In the genomic region with DNA sequence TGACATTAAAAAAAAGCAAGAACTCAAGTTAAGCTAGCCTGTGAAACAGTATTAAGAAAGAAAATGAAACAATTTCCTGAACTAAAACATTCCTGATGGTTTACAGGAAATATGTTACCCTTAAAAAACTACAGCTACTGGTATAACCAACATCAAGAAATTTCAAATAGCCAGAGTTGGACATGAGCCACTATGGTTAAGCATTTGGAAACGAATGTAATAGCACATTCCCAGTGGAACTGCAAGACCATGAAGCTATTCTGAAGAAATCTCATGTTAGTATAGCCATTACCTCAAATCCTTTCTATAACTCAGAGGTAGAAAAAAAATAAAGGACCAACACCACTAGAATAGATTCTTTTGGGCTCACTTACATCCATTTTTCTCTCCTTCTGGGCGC, we compare ENCODE assay signal across 19 cellular contexts. TPM values are rescaled to one million over a fixed set of nuclear protein-coding genes. Genes with fewer than 3 reads are reported as not detected.
"Had no signal": no experiment of that assay in that cellular context is flagged by ENCODE, and none has a peak within 500 bp of the region (broad histone marks: within the 10 kb centered on the region; RNA-seq: fewer than 3 reads in every experiment).

No MANE protein-coding gene starts in this region.

- H3K4me1 ChIP-seq: heart left ventricle, left lung, pancreas, uterus had no signal

- H3K4me1 Mint-ChIP-seq: central memory CD8-positive, alpha-beta T cell; memory B cell had no signal

- H3K9me3 Mint-ChIP-seq: activated CD4-positive, alpha-beta memory T cell treated with anti-CD3 and anti-CD28 coated beads for 36 hours; activated T-cell treated with anti-CD3 and anti-CD28 coated beads, Interleukin-2, amount 50 U/mL, for 4 hours; dendritic cell treated with granulocyte-macrophage colony-stimulating factor and Interleukin-4, amounts not matched to agents 40 ng/mL and 50 ng/mL, for 4 days; endodermal cell; memory B cell; neural crest cell; T-helper 2 cell treated with Interferon-gamma antibody and Interleukin-4, amounts not matched to agents 5 μg/mL and 100 μg/mL, for 36 hours had no signal

- H3K27ac ChIP-seq: heart left ventricle, left lung, pancreas, skin epidermis, thyroid gland, uterus had no signal

- H3K4me3 ChIP-seq: heart left ventricle, left lung, pancreas, skin epidermis, thyroid gland, uterus had no signal

- H3K36me3 ChIP-seq: heart left ventricle, left lung, pancreas, thyroid gland, uterus had no signal

- DNase-seq: activated CD4-positive, alpha-beta memory T cell treated with anti-CD3 and anti-CD28 coated beads for 36 hours; activated gamma-delta T cell; activated T-cell treated with anti-CD3 and anti-CD28 coated beads, Interleukin-2, amount 50 U/mL, for 4 hours; aorta; endodermal cell; erythroblast; heart left ventricle; islet precursor cell; left lung; pancreas; thyroid gland; uterus had no signal

- H3K27ac Mint-ChIP-seq: activated CD4-positive, alpha-beta memory T cell treated with anti-CD3 and anti-CD28 coated beads for 36 hours; activated naive CD8-positive, alpha-beta T cell; dendritic cell treated with granulocyte-macrophage colony-stimulating factor and Interleukin-4, amounts not matched to agents 40 ng/mL and 50 ng/mL, for 4 days; endodermal cell; memory B cell; T-helper 2 cell treated with Interferon-gamma antibody and Interleukin-4, amounts not matched to agents 5 μg/mL and 100 μg/mL, for 36 hours had no signal

- H3K9me3 ChIP-seq: heart left ventricle, left lung, pancreas, thyroid gland, uterus had no signal

- H3K27me3 ChIP-seq: left lung, thyroid gland, uterus had no signal

- H3K36me3 Mint-ChIP-seq: activated CD4-positive, alpha-beta memory T cell treated with anti-CD3 and anti-CD28 coated beads for 36 hours; activated naive CD8-positive, alpha-beta T cell; memory B cell had no signal

- H3K4me3 Mint-ChIP-seq: activated CD4-positive, alpha-beta memory T cell treated with anti-CD3 and anti-CD28 coated beads for 36 hours; activated naive CD8-positive, alpha-beta T cell; activated T-cell treated with anti-CD3 and anti-CD28 coated beads, Interleukin-2, amount 50 U/mL, for 4 hours; central memory CD8-positive, alpha-beta T cell; dendritic cell treated with granulocyte-macrophage colony-stimulating factor and Interleukin-4, amounts not matched to agents 40 ng/mL and 50 ng/mL, for 4 days; endodermal cell; memory B cell; neural crest cell; T-helper 2 cell treated with Interferon-gamma antibody and Interleukin-4, amounts not matched to agents 5 μg/mL and 100 μg/mL, for 36 hours had no signal

RNA-seq across cellular contexts. Expression of a gene that starts 30.2 kb away (rescaled TPM):
- total RNA-seq: activated CD4-positive, alpha-beta memory T cell treated with anti-CD3 and anti-CD28 coated beads for 36 hours; activated T-cell treated with anti-CD3 and anti-CD28 coated beads, Interleukin-2, amount 50 U/mL, for 4 hours; thyroid gland had no signal
